ENCODE assay signal across 2 cellular contexts in genomic region chr1:24556414-24556795, GRCh38.
TF ChIP-seq lines count a peak whose summit lies in the region.

No MANE protein-coding gene starts in this region.

TF ChIP-seq in A549, 52 proteins besides CTCF, POLR2A, EP300 and RAD21 (continued from another document):
- TF ChIP-seq CEBPB (IDR thresholded peaks at IDR 0.05) = no peak
- no peak for TF ChIP-seq HOXB5 (CRISPR knock-in tag; IDR thresholded peaks at IDR 0.05)
- TF ChIP-seq ATOH8 (CRISPR knock-in tag; IDR thresholded peaks at IDR 0.05; ENCODE audit: low read depth) = no peak
- no peak for TF ChIP-seq KDM1A (IDR thresholded peaks at IDR 0.05; ENCODE audit: low read depth)
- TF ChIP-seq PHF8 (IDR thresholded peaks at IDR 0.05; ENCODE audit: borderline replicate concordance, low read depth) = no peak
- TF ChIP-seq HOXB13 (CRISPR knock-in tag; IDR thresholded peaks at IDR 0.05; ENCODE audit: low read depth) = no peak
- TF ChIP-seq JUNB (IDR thresholded peaks at IDR 0.05) = no peak
- TF ChIP-seq ZSCAN20 (CRISPR knock-in tag; IDR thresholded peaks at IDR 0.05) = no peak
- TF ChIP-seq MAFK (IDR thresholded peaks at IDR 0.05; ENCODE audit: partially characterized antibody) = no peak
- no peak for TF ChIP-seq NR3C1 (IDR thresholded peaks at IDR 0.05)
- TF ChIP-seq HMGXB4 (CRISPR knock-in tag; IDR thresholded peaks at IDR 0.05; ENCODE audit: borderline replicate concordance) = no peak
- TF ChIP-seq TP53 (CRISPR knock-in tag; IDR thresholded peaks at IDR 0.05) = no peak
- TF ChIP-seq SMC3 (IDR thresholded peaks at IDR 0.05) = no peak
- TF ChIP-seq ZNF302 (CRISPR knock-in tag; IDR thresholded peaks at IDR 0.05) = no peak
- no peak for TF ChIP-seq CHD2 (IDR thresholded peaks at IDR 0.05; ENCODE audit: low read length, partially characterized antibody)
- no peak for TF ChIP-seq HES2 (IDR thresholded peaks at IDR 0.05)
- TF ChIP-seq BHLHE40 (IDR thresholded peaks at IDR 0.05; ENCODE audit: low read depth, low read length) = no peak

TF ChIP-seq in HCT116, 20 proteins besides CTCF, POLR2A, EP300 and RAD21 (continued from another document):
- TF ChIP-seq REST (IDR thresholded peaks at IDR 0.05; ENCODE audit: low read depth) (no peak), EZH2 (IDR thresholded peaks at IDR 0.05) (no peak), ELF1 (IDR thresholded peaks at IDR 0.05; ENCODE audit: borderline replicate concordance, low read depth) (no peak), EGR1 (IDR thresholded peaks at IDR 0.05; ENCODE audit: low read depth) (no peak), CEBPB (IDR thresholded peaks at IDR 0.05; ENCODE audit: low read depth) (no peak), ZBTB33 (IDR thresholded peaks at IDR 0.05; ENCODE audit: extremely low read depth, insufficient replicate concordance, low read length) (no peak), FOSL1 (IDR thresholded peaks at IDR 0.05; ENCODE audit: low read depth) (no peak), SP1 (IDR thresholded peaks at IDR 0.05; ENCODE audit: low read depth) (no peak), ZNF274 (IDR thresholded peaks at IDR 0.05; ENCODE audit: low read depth, low read length) (no peak), ATF3 (IDR thresholded peaks at IDR 0.05) (no peak), TCF7L2 (IDR thresholded peaks at IDR 0.05; ENCODE audit: borderline replicate concordance, extremely low read depth, insufficient read depth, insufficient read length) (no peak), SIN3A (IDR thresholded peaks at IDR 0.05; ENCODE audit: low read depth) (no peak)
